8 cellular contexts compared by ENCODE assay signal in genomic region chrY:12662745-12663576, GRCh38. TPM values are rescaled to one million over a fixed set of nuclear protein-coding genes. Genes with fewer than 3 reads are reported as not detected.
DNase-seq lines count a peak whose midpoint lies in the region; ATAC-seq and TF ChIP-seq lines count a peak whose summit lies in the region.

No MANE protein-coding gene starts in this region.

- intact Hi-C loops in left ventricle myocardium superior (cut with micrococcal nuclease), result no loop called here

- no peak overlapping the region for H3K27ac ChIP-seq in smooth muscle cell (ENCODE audit: low read depth)

- H4K20me1 ChIP-seq in smooth muscle cell (ENCODE audit: low read depth), result no peaks in the 10 kb centered on the region

- no peaks in the 10 kb centered on the region for H3K4me1 ChIP-seq in smooth muscle cell (ENCODE audit: low read depth)

- no peaks in the 10 kb centered on the region for H3K79me2 ChIP-seq in smooth muscle cell (ENCODE audit: low read depth)

- H3K9me3 Mint-ChIP-seq in activated CD4-positive, alpha-beta T cell treated with anti-CD3 and anti-CD28 coated beads, Interleukin-2, amount 10 ng/mL, durations not matched to agents 7 days and 5 days, result no peaks in the 10 kb centered on the region
- no peaks in the 10 kb centered on the region for H3K9me3 Mint-ChIP-seq in stimulated activated effector memory CD8-positive, alpha-beta T cell treated with anti-CD3 and anti-CD28 coated beads, Interleukin-12 subunit alpha, Interleukin-12 subunit beta, amount 100 ng/mL, for 72 hours

- H2AFZ ChIP-seq in smooth muscle cell (ENCODE audit: low read depth), result no peak overlapping the region

- H3K27me3 ChIP-seq in smooth muscle cell (ENCODE audit: low read depth), result no peaks in the 10 kb centered on the region

- ATAC-seq in HG03060 (IDR thresholded peaks at IDR 0.05; ENCODE audit: low read depth, unreplicated experiment) (peak; percentile 56), left ventricle myocardium superior (peak; percentile 51)
- ATAC-seq in stimulated activated effector memory CD8-positive, alpha-beta T cell treated with anti-CD3 and anti-CD28 coated beads, Interleukin-12 subunit alpha, Interleukin-12 subunit beta, amount 100 ng/mL, for 72 hours, result peak; percentile 58

- H3K9me3 ChIP-seq in smooth muscle cell (replicated peaks; ENCODE audit: low read depth), result no peaks in the 10 kb centered on the region

- no peak overlapping the region for H3K4me3 ChIP-seq in smooth muscle cell

- DNase-seq in COR-L47 (lab: John Stamatoyannopoulos, UW), result peak; percentile 23
- peak; percentile 57 for DNase-seq in activated CD4-positive, alpha-beta T cell treated with anti-CD3 and anti-CD28 coated beads, Interleukin-2, amount 10 ng/mL, durations not matched to agents 7 days and 5 days
- peak; percentile 32 for DNase-seq in left ventricle myocardium superior
- DNase-seq in stimulated activated effector memory CD8-positive, alpha-beta T cell treated with anti-CD3 and anti-CD28 coated beads, Interleukin-12 subunit alpha, Interleukin-12 subunit beta, amount 100 ng/mL, for 72 hours (ENCODE audit: low spot score in 2 of 2), result peak; percentile 6 to 86
- no peak for DNase-seq in COLO829 (ENCODE audit: low spot score)
- no peak for DNase-seq in smooth muscle cell (lab: John Stamatoyannopoulos, UW; ENCODE audit: unreplicated experiment)
- DNase-seq in NCI-H128 (lab: John Stamatoyannopoulos, UW; ENCODE audit: unreplicated experiment), result no peak

- peaks cover 28% of the 10 kb centered on the region for H3K36me3 Mint-ChIP-seq in activated CD4-positive, alpha-beta T cell treated with anti-CD3 and anti-CD28 coated beads, Interleukin-2, amount 10 ng/mL, durations not matched to agents 7 days and 5 days (ENCODE audit: low read depth)
- peaks cover 42% of the 10 kb centered on the region for H3K36me3 Mint-ChIP-seq in stimulated activated effector memory CD8-positive, alpha-beta T cell treated with anti-CD3 and anti-CD28 coated beads, Interleukin-12 subunit alpha, Interleukin-12 subunit beta, amount 100 ng/mL, for 72 hours

- H3K36me3 ChIP-seq in smooth muscle cell (ENCODE audit: low read depth), result no peaks in the 10 kb centered on the region

- peak overlapping the region; percentile 100 for H3K27ac Mint-ChIP-seq in activated CD4-positive, alpha-beta T cell treated with anti-CD3 and anti-CD28 coated beads, Interleukin-2, amount 10 ng/mL, durations not matched to agents 7 days and 5 days
- peak overlapping the region; percentile 91 for H3K27ac Mint-ChIP-seq in stimulated activated effector memory CD8-positive, alpha-beta T cell treated with anti-CD3 and anti-CD28 coated beads, Interleukin-12 subunit alpha, Interleukin-12 subunit beta, amount 100 ng/mL, for 72 hours

- H3K4me3 Mint-ChIP-seq in activated CD4-positive, alpha-beta T cell treated with anti-CD3 and anti-CD28 coated beads, Interleukin-2, amount 10 ng/mL, durations not matched to agents 7 days and 5 days, result peak overlapping the region; percentile 99
- H3K4me3 Mint-ChIP-seq in stimulated activated effector memory CD8-positive, alpha-beta T cell treated with anti-CD3 and anti-CD28 coated beads, Interleukin-12 subunit alpha, Interleukin-12 subunit beta, amount 100 ng/mL, for 72 hours, result peak overlapping the region; percentile 83

- CTCF ChIA-PET in activated CD4-positive, alpha-beta T cell treated with anti-CD3 and anti-CD28 coated beads, Interleukin-2, amount 10 ng/mL, durations not matched to agents 7 days and 5 days (lab: Charles Lee), result no interaction called here

- H3F3A ChIP-seq in smooth muscle cell (ENCODE audit: low read depth), result no peaks in the 10 kb centered on the region

- peaks cover 18% of the 10 kb centered on the region for H3K4me1 Mint-ChIP-seq in activated CD4-positive, alpha-beta T cell treated with anti-CD3 and anti-CD28 coated beads, Interleukin-2, amount 10 ng/mL, durations not matched to agents 7 days and 5 days
- H3K4me1 Mint-ChIP-seq in stimulated activated effector memory CD8-positive, alpha-beta T cell treated with anti-CD3 and anti-CD28 coated beads, Interleukin-12 subunit alpha, Interleukin-12 subunit beta, amount 100 ng/mL, for 72 hours, result peaks cover 4% of the 10 kb centered on the region

- POLR2A ChIA-PET in activated CD4-positive, alpha-beta T cell treated with anti-CD3 and anti-CD28 coated beads, Interleukin-2, amount 10 ng/mL, durations not matched to agents 7 days and 5 days (lab: Charles Lee), result no interaction called here

- no CpG with 5 or more reads among the region's 40 CpGs for WGBS in smooth muscle cell (ENCODE audit: low lambda C conversion rate)

- H3K27me3 Mint-ChIP-seq in activated CD4-positive, alpha-beta T cell treated with anti-CD3 and anti-CD28 coated beads, Interleukin-2, amount 10 ng/mL, durations not matched to agents 7 days and 5 days, result no peaks in the 10 kb centered on the region

- H3K4me2 ChIP-seq in smooth muscle cell, result no peak overlapping the region

- no peak overlapping the region for H3K9ac ChIP-seq in smooth muscle cell (ENCODE audit: low read depth)

- no peak for TF ChIP-seq CTCF in smooth muscle cell (IDR thresholded peaks at IDR 0.05; ENCODE audit: borderline replicate concordance, insufficient read depth, poor library complexity, severe bottlenecking)

RNA-seq across cellular contexts. Expression of gene USP9Y, which starts 38.1 kb away (rescaled TPM):
- total RNA-seq in activated CD4-positive, alpha-beta T cell treated with anti-CD3 and anti-CD28 coated beads, Interleukin-2, amount 10 ng/mL, durations not matched to agents 7 days and 5 days, result 10 to 100 TPM; 22.8 to 25.6 TPM
- total RNA-seq in left ventricle myocardium superior (21.1 TPM), smooth muscle cell (not detected in 2 replicates)
- polyA plus RNA-seq in smooth muscle cell, result not detected in 2 replicates

Comparison
In these comparisons a context has a peak if more than half of its experiments do, and no peak if none do; other contexts are left out.
1. DNase-seq: peak in COR-L47 (single experiment), activated CD4-positive, alpha-beta T cell treated with anti-CD3 and anti-CD28 coated beads, Interleukin-2, amount 10 ng/mL, durations not matched to agents 7 days and 5 days (single experiment), left ventricle myocardium superior (single experiment) and stimulated activated effector memory CD8-positive, alpha-beta T cell treated with anti-CD3 and anti-CD28 coated beads, Interleukin-12 subunit alpha, Interleukin-12 subunit beta, amount 100 ng/mL, for 72 hours (2 of 2); none in COLO829 (single experiment), smooth muscle cell (single experiment) and NCI-H128 (single experiment).
2. Peak in every context shown above with its lines, with median percentiles within 50 percentile points of each other: ATAC-seq.